In genomic region chr21:38355992-38356781, GRCh38 we compare ENCODE assay signal across 8 cellular contexts.
A peak's percentile ranks its signal among the peaks of the same experiment; 100 is the strongest.
DNase-seq lines count a peak whose midpoint lies in the region; ATAC-seq and TF ChIP-seq lines count a peak whose summit lies in the region.

No MANE protein-coding gene starts in this region.

- ATAC-seq in GM21367 (IDR thresholded peaks at IDR 0.05; ENCODE audit: unreplicated experiment): no peak

- TF ChIP-seq CTCF in GM12872 (IDR thresholded peaks at IDR 0.05; ENCODE audit: insufficient read depth, low read depth, low read length) (peak; percentile 99), epithelial cell of esophagus (IDR thresholded peaks at IDR 0.05; ENCODE audit: insufficient read depth, low read depth, low read length, missing control alignments) (peak; percentile 98)

- H3K4me3 ChIP-seq in epithelial cell of esophagus (ENCODE audit: low read length): no peak overlapping the region

- DNase-seq in HS-5 (ENCODE audit: low read depth): peak; percentile 16
- DNase-seq in NOMO-1 treated with dmso at 0.1 percent for 144 hours (lab: John Stamatoyannopoulos, UW; ENCODE audit: unreplicated experiment): peak; percentile 71
- DNase-seq in activated CD8-positive, alpha-beta memory T cell treated with anti-CD3 and anti-CD28 coated beads, Interleukin-2, amount 50 U/mL, for 24 hours (ENCODE audit: extremely low read depth): peak; percentile 32
- peak; percentile 74 for DNase-seq in epithelial cell of esophagus (ENCODE audit: low read depth)
- DNase-seq in myocyte (ENCODE audit: low read depth): peak; percentile 81
- DNase-seq in stimulated activated CD8-positive, alpha-beta memory T cell treated with anti-CD3 and anti-CD28 coated beads, Interleukin-7, amount 100 ng/mL, for 48 hours (ENCODE audit: extremely low read depth in 1 of 2, low read depth in 1 of 2): peak; percentile 30 to 33

Comparison
In these comparisons a context has a peak if more than half of its experiments do, and no peak if none do; other contexts are left out.
1. DNase-seq: peak in every context shown above with its lines; median percentile 81 in myocyte; 74 in epithelial cell of esophagus; 71 in NOMO-1 treated with dmso at 0.1 percent for 144 hours; 32 in activated CD8-positive, alpha-beta memory T cell treated with anti-CD3 and anti-CD28 coated beads, Interleukin-2, amount 50 U/mL, for 24 hours; 32 in stimulated activated CD8-positive, alpha-beta memory T cell treated with anti-CD3 and anti-CD28 coated beads, Interleukin-7, amount 100 ng/mL, for 48 hours; 16 in HS-5.